Comparison of ENCODE assay signal across 8 cellular contexts in genomic region chr5:142587354-142587965, GRCh38.
DNase-seq lines count a peak whose midpoint lies in the region; ATAC-seq and TF ChIP-seq lines count a peak whose summit lies in the region.

No MANE protein-coding gene starts in this region.

- H3K9me3 ChIP-seq in right atrium auricular region, result no peaks in the 10 kb centered on the region
- H3K9me3 ChIP-seq in right cardiac atrium (ENCODE audit: control insufficient read depth, low read length), result no peaks in the 10 kb centered on the region

- no peak for DNase-seq in right atrium auricular region (ENCODE audit: low spot score)
- no peak for DNase-seq in right cardiac atrium
- DNase-seq in NCI-H1694 (lab: John Stamatoyannopoulos, UW), result peak; percentile 18
- peak; percentile 56 for DNase-seq in brain microvascular endothelial cell
- peak; percentile 26 for DNase-seq in nephron progenitor cell
- DNase-seq in NCI-H2107 treated with DMSO at 0.1 percent for 48 hours (lab: John Stamatoyannopoulos, UW; ENCODE audit: unreplicated experiment), result no peak

- no peaks in the 10 kb centered on the region for H3K9me3 Mint-ChIP-seq in nephron progenitor cell

- no peaks in the 10 kb centered on the region for H3K36me3 ChIP-seq in right atrium auricular region
- no peaks in the 10 kb centered on the region for H3K36me3 ChIP-seq in brain microvascular endothelial cell (replicated peaks)

- no peak overlapping the region for H3K4me3 ChIP-seq in right atrium auricular region
- H3K4me3 ChIP-seq in right cardiac atrium (ENCODE audit: low read length), result no peak overlapping the region
- H3K4me3 ChIP-seq in brain microvascular endothelial cell (ENCODE audit: low read depth, low read length), result no peak overlapping the region

- H3K27ac Mint-ChIP-seq in nephron progenitor cell, result no peak overlapping the region

- intact Hi-C loops in right cardiac atrium (cut with DNase I), result no loop called here

- H3K27ac ChIP-seq in right atrium auricular region (no peak overlapping the region), right cardiac atrium (ENCODE audit: low read length) (no peak overlapping the region), brain microvascular endothelial cell (no peak overlapping the region)

- H3K27me3 Mint-ChIP-seq in nephron progenitor cell (ENCODE audit: low read depth, poor library complexity), result peaks cover 12% of the 10 kb centered on the region

- H3K4me3 Mint-ChIP-seq in nephron progenitor cell, result no peak overlapping the region

- H3K4me1 ChIP-seq in right atrium auricular region (no peaks in the 10 kb centered on the region), right cardiac atrium (ENCODE audit: control insufficient read depth, insufficient read depth, low read length) (no peaks in the 10 kb centered on the region)

- H3K27me3 ChIP-seq in right atrium auricular region (no peaks in the 10 kb centered on the region), right cardiac atrium (ENCODE audit: control insufficient read depth, insufficient read depth) (no peaks in the 10 kb centered on the region), brain microvascular endothelial cell (replicated peaks) (no peaks in the 10 kb centered on the region)

- peak; percentile 21 to 64 for TF ChIP-seq CTCF in right atrium auricular region (IDR thresholded peaks at IDR 0.05)
- peak; percentile 77 for TF ChIP-seq CTCF in brain microvascular endothelial cell (IDR thresholded peaks at IDR 0.05; ENCODE audit: low read depth, low read length, missing control alignments)
- peak; percentile 46 for TF ChIP-seq CTCF in nephron progenitor cell (IDR thresholded peaks at IDR 0.05)

- H3K4me1 Mint-ChIP-seq in nephron progenitor cell, result peaks cover 25% of the 10 kb centered on the region

- 55% methylated on average over 6 of the region's 6 CpGs for WGBS in right cardiac atrium

- H3K36me3 Mint-ChIP-seq in nephron progenitor cell (ENCODE audit: low read depth), result no peaks in the 10 kb centered on the region

- ATAC-seq in right cardiac atrium, result no peak
- no peak for ATAC-seq in HG03097 (IDR thresholded peaks at IDR 0.05; ENCODE audit: low FRiP score, unreplicated experiment)
- ATAC-seq in GM21447 (IDR thresholded peaks at IDR 0.05; ENCODE audit: unreplicated experiment), result no peak

- in situ Hi-C loops in brain microvascular endothelial cell (cut with HindIII; ENCODE audit: low pct_ligation_motif_present, low sequenced_read_pairs), result no loop called here

Comparison
In these comparisons a context has a peak if more than half of its experiments do, and no peak if none do; other contexts are left out.
1. DNase-seq: peak in NCI-H1694 (single experiment), brain microvascular endothelial cell (single experiment) and nephron progenitor cell (single experiment); none in right atrium auricular region (single experiment), right cardiac atrium (0 of 3) and NCI-H2107 treated with DMSO at 0.1 percent for 48 hours (single experiment).
2. Peak in every context shown above with its lines, with median percentiles within 50 percentile points of each other: CTCF ChIP-seq.